Comparison of ENCODE assay signal across 7 cellular contexts in the genomic region with DNA sequence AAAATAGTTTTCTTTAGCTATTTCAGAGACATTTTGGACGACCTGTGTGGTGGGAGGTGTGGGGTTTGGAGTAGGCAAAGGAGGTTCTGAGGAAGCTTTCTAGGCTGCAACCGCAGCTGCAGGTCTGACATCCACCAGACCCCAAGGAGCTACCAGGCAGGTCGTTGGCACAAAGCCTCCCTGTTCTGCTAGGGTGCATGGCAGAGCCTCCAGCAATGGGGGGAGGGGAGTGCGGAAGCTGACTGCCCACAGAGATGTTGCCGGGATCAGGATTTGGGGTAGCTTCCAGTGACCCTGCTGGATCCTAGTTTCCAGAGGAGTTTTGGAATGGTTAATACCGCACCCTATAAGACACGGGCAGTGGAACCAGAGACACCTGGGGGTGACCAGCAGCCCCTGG. TPM values are rescaled to one million over a fixed set of nuclear protein-coding genes. Genes with fewer than 3 reads are reported as not detected.
A peak's percentile ranks its signal among the peaks of the same experiment; 100 is the strongest.
DNase-seq lines count a peak whose midpoint lies in the region; ATAC-seq and TF ChIP-seq lines count a peak whose summit lies in the region.

No MANE protein-coding gene starts in this region.

- H3K4me1 Mint-ChIP-seq in H9 = peaks cover 37 to 39% of the 10 kb centered on the region in 2 experiments

- no peak overlapping the region for H2BK20ac ChIP-seq in H9 (ENCODE audit: low read depth, low read length, poor library complexity, severe bottlenecking)

- H3K36me3 ChIP-seq in WERI-Rb-1 = peaks cover 10% of the 10 kb centered on the region
- H3K36me3 ChIP-seq in left ventricle myocardium inferior = no peaks in the 10 kb centered on the region
- H3K36me3 ChIP-seq in skeletal muscle satellite cell (ENCODE audit: insufficient read depth, low read length) = no peaks in the 10 kb centered on the region

- peaks cover 16% of the 10 kb centered on the region for H3K23me2 ChIP-seq in H9 (ENCODE audit: insufficient read length, low read depth, low read length, poor library complexity, severe bottlenecking)

- H4K8ac ChIP-seq in H9 (replicated peaks; ENCODE audit: insufficient read length, low read depth, low read length) = no peak overlapping the region

- H3K4me3 ChIP-seq in WERI-Rb-1 (ENCODE audit: low read depth, low read length) (peak overlapping the region; percentile 95), left ventricle myocardium inferior (peak overlapping the region; percentile 78), skeletal muscle satellite cell (ENCODE audit: low read length) (peak overlapping the region; percentile 91)

- H4K5ac ChIP-seq in H9 (ENCODE audit: insufficient read length, low read depth, low read length) = no peak overlapping the region

- H3K4me3 Mint-ChIP-seq in H9 = peak overlapping the region; percentile 83 to 92

- H2BK15ac ChIP-seq in H9 (ENCODE audit: low read depth, low read length) = no peak overlapping the region

- no peak overlapping the region for H2BK5ac ChIP-seq in H9 (ENCODE audit: insufficient read length, low read length)

- no peak overlapping the region for H3T11ph ChIP-seq in H9 (ENCODE audit: low read length)

- DNase-seq in H9 (no peak), WERI-Rb-1 (peak; percentile 33), left ventricle myocardium inferior (peak; percentile 33), NCI-H446 treated with DMSO at 0.1 percent for 48 hours (lab: John Stamatoyannopoulos, UW) (no peak), omental fat pad (ENCODE audit: low spot score) (no peak)

- peaks cover 6% of the 10 kb centered on the region; the same call in 1 of the 2 replicates for H3K4me1 ChIP-seq in H9 (ENCODE audit: insufficient read depth, low read length)
- H3K4me1 ChIP-seq in left ventricle myocardium inferior = peaks cover 46% of the 10 kb centered on the region
- H3K4me1 ChIP-seq in skeletal muscle satellite cell (ENCODE audit: control insufficient read depth, insufficient read depth, low read length) = peaks cover 18% of the 10 kb centered on the region

- H3K27ac Mint-ChIP-seq in H9 = peak overlapping the region in 1 of 3 experiments; percentile 25; a peak in 1 of 7 replicates

- no peak overlapping the region for H3K4ac ChIP-seq in H9 (ENCODE audit: low read depth, low read length)

- no peak for TF ChIP-seq CTCF in H9 (conservative IDR thresholded peaks at IDR 0.05)
- TF ChIP-seq CTCF in WERI-Rb-1 (IDR thresholded peaks at IDR 0.05; ENCODE audit: low read depth, low read length) = no peak
- TF ChIP-seq CTCF in left ventricle myocardium inferior (IDR thresholded peaks at IDR 0.05; ENCODE audit: borderline replicate concordance) = no peak
- no peak for TF ChIP-seq CTCF in omental fat pad (IDR thresholded peaks at IDR 0.05)

- no peak overlapping the region for H2AK5ac ChIP-seq in H9 (ENCODE audit: insufficient read length, low read length)

- WGBS in H9 (ENCODE audit: extremely low coverage, insufficient read length, low lambda C conversion rate) = no CpG with 5 or more reads among the region's 7 CpGs

- H3K27me3 ChIP-seq in H9 (ENCODE audit: insufficient read depth, low read length) (no peaks in the 10 kb centered on the region; the same call in 1 of the 2 replicates), WERI-Rb-1 (ENCODE audit: insufficient read depth, low read depth, severe bottlenecking) (no peaks in the 10 kb centered on the region), left ventricle myocardium inferior (ENCODE audit: low read depth) (peaks cover 11% of the 10 kb centered on the region), skeletal muscle satellite cell (ENCODE audit: control insufficient read depth, insufficient read depth, low read length) (no peaks in the 10 kb centered on the region)

- H4K20me1 ChIP-seq in H9 (ENCODE audit: control insufficient read depth, insufficient read depth, insufficient read length) = no peaks in the 10 kb centered on the region

- H3K18ac ChIP-seq in H9 (ENCODE audit: insufficient read length, low read depth, low read length) = no peak overlapping the region

- H3K9me3 Mint-ChIP-seq in H9 = no peaks in the 10 kb centered on the region; a peak in 1 of 5 replicates

- H2AFZ ChIP-seq in H9 (ENCODE audit: low read length) = no peak overlapping the region

- peaks cover 6% of the 10 kb centered on the region for H3K79me1 ChIP-seq in H9 (ENCODE audit: insufficient read depth, low read depth, low read length, poor library complexity, severe bottlenecking)

- H4K91ac ChIP-seq in H9 (ENCODE audit: insufficient read length, low read depth, low read length) = no peak overlapping the region

- no peak overlapping the region for H3K14ac ChIP-seq in H9 (ENCODE audit: insufficient read depth, low read length)

- no peak overlapping the region for H3K23ac ChIP-seq in H9 (ENCODE audit: insufficient read length, low read depth, low read length)

- H3K9ac ChIP-seq in H9 (ENCODE audit: extremely low read depth, insufficient read length, low read length) (peak overlapping the region; percentile 41), skeletal muscle satellite cell (ENCODE audit: low read depth, low read length) (peak overlapping the region; percentile 76)

- peaks cover 26% of the 10 kb centered on the region; the same call in 1 of the 2 replicates for H3K79me2 ChIP-seq in H9 (ENCODE audit: insufficient read depth, low read length)

- H3K9me3 ChIP-seq in H9 (ENCODE audit: control insufficient read depth, low read depth, low read length) = no peaks in the 10 kb centered on the region
- no peaks in the 10 kb centered on the region for H3K9me3 ChIP-seq in WERI-Rb-1 (ENCODE audit: severe bottlenecking)
- no peaks in the 10 kb centered on the region for H3K9me3 ChIP-seq in left ventricle myocardium inferior (replicated peaks)
- H3K9me3 ChIP-seq in skeletal muscle satellite cell (replicated peaks; ENCODE audit: low read length) = no peaks in the 10 kb centered on the region

- ATAC-seq in HG02642 (IDR thresholded peaks at IDR 0.05; ENCODE audit: poor library complexity, unreplicated experiment) = no peak
- no peak for ATAC-seq in omental fat pad (ENCODE audit: low FRiP score)

- intact Hi-C loops in left ventricle myocardium inferior (cut with micrococcal nuclease) = no loop called here

- H3K27ac ChIP-seq in H9 (ENCODE audit: insufficient read length, low read depth, low read length) = no peak overlapping the region
- H3K27ac ChIP-seq in WERI-Rb-1 = peak overlapping the region; percentile 80
- H3K27ac ChIP-seq in left ventricle myocardium inferior (replicated peaks) = peak overlapping the region; percentile 88

- H2BK120ac ChIP-seq in H9 (ENCODE audit: low read depth, low read length, poor library complexity, severe bottlenecking) = no peak overlapping the region

- H2BK12ac ChIP-seq in H9 (ENCODE audit: insufficient read length, low read depth, low read length) = no peak overlapping the region

- peaks cover 10% of the 10 kb centered on the region for H3K27me3 Mint-ChIP-seq in H9 (ENCODE audit: low read depth)

- no peak overlapping the region for H3K56ac ChIP-seq in H9 (ENCODE audit: insufficient read length, low read depth, low read length)

- peaks cover under 1 to 7% (median 5%) of the 10 kb centered on the region in 3 experiments; a peak in 5 of 7 replicates for H3K36me3 Mint-ChIP-seq in H9 (ENCODE audit: insufficient read depth in 1 of 3, low read depth in 3 of 3)

- H3K4me2 ChIP-seq in H9 (ENCODE audit: insufficient read depth, insufficient read length, low read length) (peak overlapping the region; percentile 92), skeletal muscle satellite cell (ENCODE audit: low read length) (peak overlapping the region; percentile 99)

RNA-seq across cellular contexts. Expression of gene RAP1GAP2, which starts 58.4 kb away (rescaled TPM):
- total RNA-seq in H9 (2021) (32.2 and 33.8 TPM in 2 replicates), left ventricle myocardium inferior (63.8 TPM), omental fat pad (1 to 10 TPM; 4.6 to 8.0 (median 5.6) TPM)
- total RNA-seq in skeletal muscle satellite cell (2012; rRNA removed) = 1.7 and 2.0 TPM in 2 replicates

Comparison
In these comparisons a context has a peak if more than half of its experiments do, and no peak if none do; other contexts are left out.
1. DNase-seq: peak in WERI-Rb-1 (single experiment) and left ventricle myocardium inferior (single experiment); none in H9 (single experiment), NCI-H446 treated with DMSO at 0.1 percent for 48 hours (single experiment) and omental fat pad (single experiment).
2. Peak in every context shown above with its lines, with median percentiles within 50 percentile points of each other: H3K4me3 ChIP-seq.